Comparison of ENCODE assay signal across 13 cellular contexts in the genomic region with DNA sequence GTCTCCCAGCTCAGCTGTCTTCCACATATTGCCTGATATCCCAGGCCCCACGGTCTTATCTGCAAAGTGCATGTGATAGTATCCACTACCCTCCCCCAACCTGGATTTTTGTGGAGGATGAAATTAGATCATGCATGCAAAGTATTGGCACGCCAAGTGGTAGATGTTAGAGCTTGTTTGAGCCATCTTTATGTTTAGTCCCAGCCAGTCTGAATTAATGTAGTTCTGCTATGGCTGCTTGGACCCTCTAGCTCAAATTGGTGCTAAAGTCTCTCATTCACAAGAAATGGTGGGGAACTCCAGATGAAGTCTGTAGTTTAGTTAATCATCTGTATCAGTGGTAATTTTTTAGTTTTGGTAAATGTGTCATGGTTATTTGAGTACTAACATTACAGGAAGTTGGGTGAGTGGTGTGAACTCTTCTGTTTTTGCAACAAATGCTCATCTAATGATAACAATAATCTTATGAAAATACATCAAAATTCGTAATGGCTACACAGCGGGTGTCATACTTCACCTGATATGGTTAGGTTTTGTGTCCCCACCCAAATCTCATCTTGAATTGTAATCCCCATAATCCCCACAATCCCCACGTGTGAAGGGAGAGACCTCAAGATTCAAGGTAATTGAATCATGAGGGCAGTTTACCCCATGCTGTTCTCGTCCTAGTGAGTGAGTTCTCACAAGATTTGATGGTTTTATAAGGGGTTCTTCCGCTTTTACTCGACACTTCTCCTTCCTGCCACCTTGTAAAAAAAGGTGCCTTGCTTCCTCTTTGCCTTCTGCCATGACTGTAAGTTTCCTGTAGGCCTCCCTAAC.
DNase-seq lines count a peak whose midpoint lies in the region; ATAC-seq and TF ChIP-seq lines count a peak whose summit lies in the region.
"Had no signal": no experiment of that assay in that cellular context is flagged by ENCODE, and none has a peak within 500 bp of the region (broad histone marks: within the 10 kb centered on the region; RNA-seq: fewer than 3 reads in every experiment).

No MANE protein-coding gene starts in this region.

- TF ChIP-seq CTCF in activated CD8-positive, alpha-beta T cell treated with anti-CD3 and anti-CD28 coated beads for 36 hours (IDR thresholded peaks at IDR 0.05), result no peak
- peak in 1 of 11 experiments; percentile 38 for TF ChIP-seq CTCF in spleen (IDR thresholded peaks at IDR 0.05 in 8 of 11, conservative IDR thresholded peaks at IDR 0.05 in 3 of 11)
- TF ChIP-seq CTCF in mammary epithelial cell (conservative IDR thresholded peaks at IDR 0.05 in 1 of 2, IDR thresholded peaks at IDR 0.05 in 1 of 2; ENCODE audit: extremely low read depth in 1 of 2, insufficient read depth in 1 of 2, low read depth in 1 of 2, low read length in 2 of 2), result no peak

- dilution Hi-C loops in mammary epithelial cell (cut with HindIII; ENCODE audit: low sequenced_read_pairs), result no loop called here

- H3K4me1 Mint-ChIP-seq in activated T-cell treated with anti-CD3 and anti-CD28 coated beads, Interleukin-2, amount 50 U/mL, for 72 hours (ENCODE audit: low read depth), result peaks cover 91% of the 10 kb centered on the region
- peaks cover 81% of the 10 kb centered on the region for H3K4me1 Mint-ChIP-seq in activated CD8-positive, alpha-beta T cell treated with anti-CD3 and anti-CD28 coated beads for 36 hours (ENCODE audit: low read depth)

- intact Hi-C loops in activated CD8-positive, alpha-beta T cell treated with anti-CD3 and anti-CD28 coated beads for 36 hours (cut with micrococcal nuclease), result no loop called here
- intact Hi-C loops in spleen (cut with DNase I; ENCODE audit: low total_unique reads) (loop anchor here (10.0 kb wide), 1 partner anchor 201 kb away; no protein-coding TSS in a partner anchor), mammary epithelial cell (cut with micrococcal nuclease) (no loop called here)

- peaks cover 0 to 33% (median 9%) of the 10 kb centered on the region in 6 donors for H3K4me1 ChIP-seq in spleen
- H3K4me1 ChIP-seq in mammary epithelial cell (ENCODE audit: insufficient read depth, low read length), result no peaks in the 10 kb centered on the region

- H3K27ac ChIP-seq in spleen (peak overlapping the region in 6 of 8 donors; percentile 6 to 75 (median 53)), mammary epithelial cell (ENCODE audit: insufficient read depth, low read depth, low read length) (no peak overlapping the region)
- H3K27ac ChIP-seq: BLaER1, vagina had no signal

- H3K9me3 ChIP-seq in spleen, result peaks cover 0 to 17% (median 2%) of the 10 kb centered on the region in 8 donors
- H3K9me3 ChIP-seq in mammary epithelial cell (replicated peaks; ENCODE audit: insufficient read depth, low read length), result no peaks in the 10 kb centered on the region
- H3K9me3 ChIP-seq: vagina had no signal

- no peak overlapping the region for H3K9ac ChIP-seq in mammary epithelial cell (ENCODE audit: insufficient read depth, low read length)
- H3K9ac ChIP-seq: BLaER1 had no signal

- H3K27me3 ChIP-seq in spleen (replicated peaks in 1 of 7) (no peaks in the 10 kb centered on the region), mammary epithelial cell (ENCODE audit: insufficient read depth, low read length) (no peaks in the 10 kb centered on the region)
- H3K27me3 ChIP-seq: BLaER1, vagina had no signal

- in situ Hi-C loops in mammary epithelial cell (cut with MboI; ENCODE audit: low sequenced_read_pairs in 2 of 2), result no loop called here

- no peak overlapping the region for H2AFZ ChIP-seq in mammary epithelial cell (ENCODE audit: low read depth, low read length)

- peaks cover 7 to 14% of the 10 kb centered on the region in 2 donors for H3K9me3 Mint-ChIP-seq in activated T-cell treated with anti-CD3 and anti-CD28 coated beads, Interleukin-2, amount 50 U/mL, for 72 hours
- H3K9me3 Mint-ChIP-seq in activated CD8-positive, alpha-beta T cell treated with anti-CD3 and anti-CD28 coated beads for 36 hours, result peaks cover 19% of the 10 kb centered on the region

- peak overlapping the region; percentile 90 for H3K27ac Mint-ChIP-seq in activated T-cell treated with anti-CD3 and anti-CD28 coated beads, Interleukin-2, amount 50 U/mL, for 72 hours
- H3K27ac Mint-ChIP-seq in activated CD8-positive, alpha-beta T cell treated with anti-CD3 and anti-CD28 coated beads for 36 hours, result peak overlapping the region; percentile 91
- H3K27ac Mint-ChIP-seq: progenitor cell of endocrine pancreas had no signal

- no peaks in the 10 kb centered on the region for H3K36me3 ChIP-seq in spleen
- H3K36me3 ChIP-seq in mammary epithelial cell (ENCODE audit: insufficient read depth, low read length), result no peaks in the 10 kb centered on the region
- H3K36me3 ChIP-seq: BLaER1, vagina had no signal

- peak; percentile 33 to 47 for DNase-seq in activated T-cell treated with anti-CD3 and anti-CD28 coated beads, Interleukin-2, amount 50 U/mL, for 72 hours
- DNase-seq in activated T-cell treated with anti-CD3 and anti-CD28 coated beads, Interleukin-2, amount 50 U/mL, for 1 hour, result no peak
- DNase-seq in activated CD8-positive, alpha-beta T cell treated with anti-CD3 and anti-CD28 coated beads for 36 hours, result peak; percentile 46
- DNase-seq in spleen (no peak), mammary epithelial cell (no peak), nucleus accumbens (lab: John Stamatoyannopoulos, UW) (no peak)
- DNase-seq: KG1, kidney glomerular epithelial cell had no signal

- peaks cover 8 to 23% of the 10 kb centered on the region in 2 donors for H3K36me3 Mint-ChIP-seq in activated T-cell treated with anti-CD3 and anti-CD28 coated beads, Interleukin-2, amount 50 U/mL, for 72 hours (ENCODE audit: insufficient read depth in 2 of 2)
- peaks cover 34% of the 10 kb centered on the region for H3K36me3 Mint-ChIP-seq in activated CD8-positive, alpha-beta T cell treated with anti-CD3 and anti-CD28 coated beads for 36 hours (ENCODE audit: low read depth)

- no peak overlapping the region for H3K4me2 ChIP-seq in mammary epithelial cell (ENCODE audit: insufficient read depth, low read depth, low read length)

- H3K4me3 ChIP-seq in spleen (no peak overlapping the region), mammary epithelial cell (replicated peaks in 1 of 3; ENCODE audit: insufficient read depth in 1 of 3, low read depth in 2 of 3, low read length in 3 of 3) (no peak overlapping the region)
- H3K4me3 ChIP-seq: BLaER1, vagina had no signal

- 59 to 68% (median 62%) methylated on average over 8 of the region's 8 CpGs for WGBS in spleen, 5 donors
- WGBS in mammary epithelial cell (ENCODE audit: low coverage, missing lambda C conversion rate), result 41% methylated on average over 8 of the region's 8 CpGs

- no peak for TF ChIP-seq POLR2A in spleen (IDR thresholded peaks at IDR 0.05)

- H4K20me1 ChIP-seq in mammary epithelial cell (ENCODE audit: insufficient read depth, low read length), result no peaks in the 10 kb centered on the region
- H4K20me1 ChIP-seq: BLaER1 had no signal

- peak overlapping the region in 1 of 2 donors; percentile 6 for H3K4me3 Mint-ChIP-seq in activated T-cell treated with anti-CD3 and anti-CD28 coated beads, Interleukin-2, amount 50 U/mL, for 72 hours
- no peak overlapping the region for H3K4me3 Mint-ChIP-seq in activated CD8-positive, alpha-beta T cell treated with anti-CD3 and anti-CD28 coated beads for 36 hours

- CTCF ChIA-PET in activated CD8-positive, alpha-beta T cell treated with anti-CD3 and anti-CD28 coated beads for 36 hours (lab: Charles Lee), result interaction anchor here (0.9 to 1.2 kb wide), 2 partner anchors 15 to 125 kb away, joined by 3 to 4 read pairs; no protein-coding TSS in a partner anchor
- CTCF ChIA-PET in mammary epithelial cell (lab: Charles Lee; ENCODE audit: low non-redundant PET), result no interaction called here

- no TSS peak for BruUV-seq in mammary epithelial cell (replicated peaks; lab: Mats Ljungman, UMichigan)

- no peaks in the 10 kb centered on the region for H3K79me2 ChIP-seq in mammary epithelial cell (ENCODE audit: insufficient read depth, low read length)

- POLR2A ChIA-PET in activated CD8-positive, alpha-beta T cell treated with anti-CD3 and anti-CD28 coated beads for 36 hours (lab: Charles Lee), result interaction anchor here (0.7 to 6.4 kb wide), 7 partner anchors 13 to 196 kb away, joined by 3 to 44 read pairs (median 3); no protein-coding TSS in a partner anchor

- no peaks in the 10 kb centered on the region for H3K27me3 Mint-ChIP-seq in activated T-cell treated with anti-CD3 and anti-CD28 coated beads, Interleukin-2, amount 50 U/mL, for 72 hours (ENCODE audit: low read depth)
- no peaks in the 10 kb centered on the region for H3K27me3 Mint-ChIP-seq in activated CD8-positive, alpha-beta T cell treated with anti-CD3 and anti-CD28 coated beads for 36 hours

- ATAC-seq in activated T-cell treated with anti-CD3 and anti-CD28 coated beads, Interleukin-2, amount 50 U/mL, for 72 hours (replicated peaks in 1 of 2), result peak; percentile 71
- peak; percentile 53 for ATAC-seq in HG03457 (IDR thresholded peaks at IDR 0.05; ENCODE audit: unreplicated experiment)
- peak; percentile 61 for ATAC-seq in activated CD8-positive, alpha-beta T cell treated with anti-CD3 and anti-CD28 coated beads for 36 hours
- ATAC-seq in HG03045 (IDR thresholded peaks at IDR 0.05; ENCODE audit: unreplicated experiment), result no peak

Comparison
In these comparisons a context has a peak if more than half of its experiments do, and no peak if none do; other contexts are left out.
1. DNase-seq: peak in activated T-cell treated with anti-CD3 and anti-CD28 coated beads, Interleukin-2, amount 50 U/mL, for 72 hours (2 of 2) and activated CD8-positive, alpha-beta T cell treated with anti-CD3 and anti-CD28 coated beads for 36 hours (single experiment); none in activated T-cell treated with anti-CD3 and anti-CD28 coated beads, Interleukin-2, amount 50 U/mL, for 1 hour (single experiment), spleen (single experiment), mammary epithelial cell (single experiment) and nucleus accumbens (0 of 56).